11 cellular contexts compared by ENCODE assay signal in the genomic region with DNA sequence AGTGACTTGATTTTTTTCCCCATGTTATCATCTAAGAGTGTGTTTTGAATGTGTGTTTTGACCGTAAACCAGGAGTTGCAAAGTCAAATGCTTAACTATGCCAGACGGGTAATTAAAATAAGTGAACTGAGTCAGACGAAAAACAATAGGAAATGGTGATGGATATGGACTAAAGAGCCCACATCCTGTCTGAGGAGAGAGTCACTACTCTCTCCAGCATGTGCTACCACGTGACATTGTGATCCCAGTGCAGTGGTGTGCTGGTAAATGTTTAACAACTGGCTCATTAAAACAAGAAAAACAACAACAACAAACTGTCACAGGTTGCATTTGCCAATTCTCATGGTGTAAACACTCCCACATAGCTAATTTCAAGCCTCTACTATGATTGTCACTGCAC.
DNase-seq lines count a peak whose midpoint lies in the region; ATAC-seq and TF ChIP-seq lines count a peak whose summit lies in the region.
"Had no signal": no experiment of that assay in that cellular context is flagged by ENCODE, and none has a peak within 500 bp of the region (broad histone marks: within the 10 kb centered on the region; RNA-seq: fewer than 3 reads in every experiment).

No MANE protein-coding gene starts in this region.

- H3K36me3 ChIP-seq in breast epithelium, result no peaks in the 10 kb centered on the region
- H3K36me3 ChIP-seq: ovary had no signal

- no peak overlapping the region for H3K27ac ChIP-seq in breast epithelium
- H3K27ac ChIP-seq: ovary had no signal

- DNase-seq in MCF 10A (ENCODE audit: unreplicated experiment), result peak; percentile 36
- no peak for DNase-seq in breast epithelium (ENCODE audit: low spot score in 2 of 2)
- peak; percentile 39 for DNase-seq in LoVo (ENCODE audit: low spot score)
- peak; percentile 84 for DNase-seq in epithelial cell of esophagus (ENCODE audit: low read depth)
- DNase-seq in stimulated activated naive CD8-positive, alpha-beta T cell treated with anti-CD3 and anti-CD28 coated beads, Interleukin-15, amount 100 ng/mL, for 72 hours, result no peak
- no peak for DNase-seq in activated CD8-positive, alpha-beta memory T cell treated with anti-CD3 and anti-CD28 coated beads for 24 hours
- no peak for DNase-seq in ecto neural progenitor cell (ENCODE audit: low spot score)
- DNase-seq: C1 segment of cervical spinal cord, NCI-H1436 treated with DMSO at 0.1 percent for 48 hours, ovary had no signal

- no peaks in the 10 kb centered on the region for H3K9me3 Mint-ChIP-seq in MCF 10A (ENCODE audit: unreplicated experiment)
- no peaks in the 10 kb centered on the region for H3K9me3 Mint-ChIP-seq in stimulated activated naive CD8-positive, alpha-beta T cell treated with anti-CD3 and anti-CD28 coated beads, Interleukin-15, amount 100 ng/mL, for 72 hours

- no peaks in the 10 kb centered on the region for H3K9me3 ChIP-seq in breast epithelium
- H3K9me3 ChIP-seq: ovary had no signal

- H3K27me3 ChIP-seq in breast epithelium, result no peaks in the 10 kb centered on the region
- H3K27me3 ChIP-seq: ovary had no signal

- peak; percentile 78 for ATAC-seq in stimulated activated naive CD8-positive, alpha-beta T cell treated with anti-CD3 and anti-CD28 coated beads, Interleukin-15, amount 100 ng/mL, for 72 hours
- no peak for ATAC-seq in GM18502 (IDR thresholded peaks at IDR 0.05; ENCODE audit: poor library complexity, unreplicated experiment)

- peaks cover 31% of the 10 kb centered on the region for H3K4me1 Mint-ChIP-seq in MCF 10A (ENCODE audit: insufficient read depth, unreplicated experiment)
- no peaks in the 10 kb centered on the region for H3K4me1 Mint-ChIP-seq in stimulated activated naive CD8-positive, alpha-beta T cell treated with anti-CD3 and anti-CD28 coated beads, Interleukin-15, amount 100 ng/mL, for 72 hours

- BruUV-seq in MCF 10A (replicated peaks; lab: Mats Ljungman, UMichigan), result no TSS peak

- no peak for TF ChIP-seq CTCF in MCF 10A (IDR thresholded peaks at IDR 0.05; ENCODE audit: unreplicated experiment)
- no peak for TF ChIP-seq CTCF in breast epithelium (IDR thresholded peaks at IDR 0.05)
- no peak for TF ChIP-seq CTCF in epithelial cell of esophagus (IDR thresholded peaks at IDR 0.05; ENCODE audit: insufficient read depth, low read depth, low read length, missing control alignments)

- no peak overlapping the region for H3K4me3 Mint-ChIP-seq in MCF 10A (ENCODE audit: unreplicated experiment)
- no peak overlapping the region for H3K4me3 Mint-ChIP-seq in stimulated activated naive CD8-positive, alpha-beta T cell treated with anti-CD3 and anti-CD28 coated beads, Interleukin-15, amount 100 ng/mL, for 72 hours

- peaks cover 4% of the 10 kb centered on the region for H3K36me3 Mint-ChIP-seq in MCF 10A (ENCODE audit: insufficient read depth, unreplicated experiment)

- no peaks in the 10 kb centered on the region for H3K4me1 ChIP-seq in breast epithelium

- no peak for TF ChIP-seq POLR2A in breast epithelium (IDR thresholded peaks at IDR 0.05)

- no peak overlapping the region for H3K4me3 ChIP-seq in breast epithelium
- no peak overlapping the region for H3K4me3 ChIP-seq in epithelial cell of esophagus (ENCODE audit: low read length)
- H3K4me3 ChIP-seq: ovary had no signal

- POLR2A ChIA-PET in MCF 10A (lab: Yijun Ruan, JAX), result no interaction called here

- H3K27ac Mint-ChIP-seq in MCF 10A (ENCODE audit: low read depth, unreplicated experiment), result peak overlapping the region; percentile 70
- H3K27ac Mint-ChIP-seq in stimulated activated naive CD8-positive, alpha-beta T cell treated with anti-CD3 and anti-CD28 coated beads, Interleukin-15, amount 100 ng/mL, for 72 hours, result no peak overlapping the region

- intact Hi-C loops in MCF 10A (cut with micrococcal nuclease), result no loop called here
- intact Hi-C loops in breast epithelium (cut with DNase I; ENCODE audit: low total_unique reads), result no loop called here

- no peaks in the 10 kb centered on the region for H3K27me3 Mint-ChIP-seq in MCF 10A (ENCODE audit: insufficient read depth, unreplicated experiment)
- no peaks in the 10 kb centered on the region for H3K27me3 Mint-ChIP-seq in stimulated activated naive CD8-positive, alpha-beta T cell treated with anti-CD3 and anti-CD28 coated beads, Interleukin-15, amount 100 ng/mL, for 72 hours

- CTCF ChIA-PET in MCF 10A (lab: Yijun Ruan, JAX), result no interaction called here

Comparison
In these comparisons a context has a peak if more than half of its experiments do, and no peak if none do; other contexts are left out.
1. DNase-seq: peak in MCF 10A (single experiment), LoVo (single experiment) and epithelial cell of esophagus (single experiment); none in breast epithelium (0 of 2), stimulated activated naive CD8-positive, alpha-beta T cell treated with anti-CD3 and anti-CD28 coated beads, Interleukin-15, amount 100 ng/mL, for 72 hours (0 of 2), activated CD8-positive, alpha-beta memory T cell treated with anti-CD3 and anti-CD28 coated beads for 24 hours (single experiment) and ecto neural progenitor cell (single experiment).